ENCODE assay signal across 15 cellular contexts in the genomic region with DNA sequence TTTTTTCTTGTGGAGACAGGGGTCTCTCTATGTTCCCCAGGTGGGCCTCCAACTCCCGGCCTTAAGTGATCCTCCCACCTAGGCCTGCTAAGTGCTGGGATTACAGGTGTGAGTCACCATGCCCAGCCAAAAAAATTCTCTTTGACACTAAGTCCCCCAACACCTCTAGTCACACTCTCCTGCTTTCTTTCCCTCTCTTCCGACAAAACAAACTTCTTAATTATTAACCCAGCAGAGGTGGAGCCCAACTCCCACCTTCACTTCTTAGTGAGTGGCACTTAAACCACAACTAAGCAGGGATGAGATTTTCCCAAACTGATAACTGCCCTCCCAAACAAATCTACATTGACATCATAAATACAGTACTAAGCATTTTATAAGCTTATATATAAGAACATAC.
DNase-seq lines count a peak whose midpoint lies in the region; ATAC-seq, FAIRE-seq and TF ChIP-seq lines count a peak whose summit lies in the region.
"Had no signal": no experiment of that assay in that cellular context is flagged by ENCODE, and none has a peak within 500 bp of the region (broad histone marks: within the 10 kb centered on the region; RNA-seq: fewer than 3 reads in every experiment).

No MANE protein-coding gene starts in this region.

- intact Hi-C loops in Calu3 (cut with micrococcal nuclease; ENCODE audit: unreplicated experiment), result loop anchor here (1.0 to 5.0 kb wide), 4 partner anchors 112 to 708 kb away; no protein-coding TSS in a partner anchor

- DNase-seq in Calu3 (peak; percentile 12), RCC 7860 (ENCODE audit: low spot score) (peak; percentile 41), kidney glomerular epithelial cell (lab: John Stamatoyannopoulos, UW) (peak; percentile 43), nephron progenitor cell (no peak), NCI-H748 (lab: John Stamatoyannopoulos, UW; ENCODE audit: unreplicated experiment) (no peak)
- DNase-seq: C1 segment of cervical spinal cord; CD4-positive, alpha-beta T cell; GM23248; IMR-90 had no signal

- no peak for TF ChIP-seq CTCF in Calu3 (IDR thresholded peaks at IDR 0.05; ENCODE audit: unreplicated experiment)
- no peak for TF ChIP-seq CTCF in nephron (IDR thresholded peaks at IDR 0.05; ENCODE audit: unreplicated experiment in 3 of 3)
- TF ChIP-seq CTCF in nephron progenitor cell (IDR thresholded peaks at IDR 0.05), result no peak

- peak overlapping the region; percentile 55 for H3K27ac Mint-ChIP-seq in Calu3 (ENCODE audit: unreplicated experiment)
- H3K27ac Mint-ChIP-seq in nephron, result peak overlapping the region in 2 of 3 experiments; percentile 34 to 41
- no peak overlapping the region for H3K27ac Mint-ChIP-seq in nephron progenitor cell
- H3K27ac Mint-ChIP-seq: B cell; CD4-positive, alpha-beta T cell had no signal

- no peak for ATAC-seq in GM21619 (IDR thresholded peaks at IDR 0.05; ENCODE audit: unreplicated experiment)
- no peak for ATAC-seq in HG02678 (IDR thresholded peaks at IDR 0.05; ENCODE audit: unreplicated experiment)

- H3K4me3 Mint-ChIP-seq in Calu3 (ENCODE audit: low read depth, unreplicated experiment) (no peak overlapping the region), nephron (no peak overlapping the region), nephron progenitor cell (no peak overlapping the region)
- H3K4me3 Mint-ChIP-seq: B cell; CD4-positive, alpha-beta T cell had no signal

- H3K9me3 Mint-ChIP-seq in Calu3 (ENCODE audit: low read depth, unreplicated experiment) (no peaks in the 10 kb centered on the region), nephron (no peaks in the 10 kb centered on the region), nephron progenitor cell (no peaks in the 10 kb centered on the region)
- H3K9me3 Mint-ChIP-seq: CD4-positive, alpha-beta T cell had no signal

- FAIRE-seq in RCC 7860 (lab: Jason Lieb, UNC), result no peak
- FAIRE-seq: A204.1, H54 had no signal

- H3K27me3 Mint-ChIP-seq in Calu3 (ENCODE audit: unreplicated experiment), result no peaks in the 10 kb centered on the region
- peaks cover 26% of the 10 kb centered on the region for H3K27me3 Mint-ChIP-seq in nephron (ENCODE audit: low read depth)
- H3K27me3 Mint-ChIP-seq in nephron progenitor cell (ENCODE audit: low read depth, poor library complexity), result peaks cover 16% of the 10 kb centered on the region
- H3K27me3 Mint-ChIP-seq: B cell; CD4-positive, alpha-beta T cell had no signal

- CTCF ChIA-PET in Calu3 (lab: Charles Lee), result interaction anchor here (0.6 to 1.4 kb wide), 3 partner anchors 42 to 232 kb away, joined by 3 to 7 read pairs (median 4); no protein-coding TSS in a partner anchor

- no TSS peak for BruUV-seq in Calu3 (replicated peaks; lab: Mats Ljungman, UMichigan)

- H3K36me3 Mint-ChIP-seq in Calu3 (ENCODE audit: insufficient read depth, unreplicated experiment) (peaks cover 15% of the 10 kb centered on the region), nephron (ENCODE audit: low read depth) (no peaks in the 10 kb centered on the region), nephron progenitor cell (ENCODE audit: low read depth) (no peaks in the 10 kb centered on the region)

- peaks cover 42% of the 10 kb centered on the region for H3K4me1 Mint-ChIP-seq in Calu3 (ENCODE audit: low read depth, unreplicated experiment)
- peaks cover 8% of the 10 kb centered on the region for H3K4me1 Mint-ChIP-seq in nephron
- H3K4me1 Mint-ChIP-seq in nephron progenitor cell, result peaks cover 17% of the 10 kb centered on the region

Comparison
In these comparisons a context has a peak if more than half of its experiments do, and no peak if none do; other contexts are left out.
1. DNase-seq: peak in Calu3 (single experiment), RCC 7860 (single experiment) and kidney glomerular epithelial cell (single experiment); none in nephron progenitor cell (single experiment) and NCI-H748 (single experiment).